Comparison of ENCODE assay signal across 8 cellular contexts in the genomic region with DNA sequence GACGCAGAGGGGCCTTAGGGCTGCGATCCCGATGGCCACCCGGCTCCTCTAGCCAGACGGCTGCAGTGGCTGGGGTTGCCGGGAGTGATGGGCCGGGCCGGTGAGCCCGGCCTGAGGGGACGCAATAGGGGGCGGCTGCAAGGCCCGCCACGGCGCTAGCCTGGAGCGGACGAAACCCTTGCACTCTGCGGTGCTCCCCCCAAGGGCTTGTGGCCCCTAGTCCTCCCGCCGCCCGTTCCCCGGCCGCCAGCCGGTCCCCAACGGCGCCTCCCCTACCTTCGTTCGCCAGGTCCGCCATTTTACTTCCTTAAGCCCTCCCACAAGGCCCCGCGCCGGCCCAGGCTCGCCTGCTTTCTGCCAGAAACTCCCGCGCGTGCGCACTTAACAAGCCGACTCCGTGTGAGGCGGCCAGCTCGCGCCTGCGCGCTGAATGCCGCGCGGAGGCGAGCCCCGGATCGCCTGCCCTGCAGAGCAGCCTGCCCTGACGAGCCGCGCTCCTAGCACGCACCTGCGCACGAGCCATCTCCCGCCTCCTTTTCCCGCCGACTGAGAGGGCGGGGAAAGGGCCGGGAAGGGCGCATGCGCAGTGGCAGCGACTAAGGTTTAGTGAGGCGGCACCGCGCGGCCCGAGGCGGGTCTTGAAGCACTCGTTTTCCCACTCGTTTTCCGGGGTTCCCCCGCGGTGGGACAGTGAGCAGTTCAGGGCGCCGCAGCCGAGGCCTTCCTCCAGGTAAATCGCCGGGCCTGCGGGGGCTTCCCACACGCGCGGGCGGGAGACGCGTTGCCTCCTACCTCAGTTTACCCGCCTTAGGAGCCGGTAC. TPM values are rescaled to one million over a fixed set of nuclear protein-coding genes. Genes with fewer than 3 reads are reported as not detected.
DNase-seq lines count a peak whose midpoint lies in the region; ATAC-seq and TF ChIP-seq lines count a peak whose summit lies in the region.

A gene with protein sequence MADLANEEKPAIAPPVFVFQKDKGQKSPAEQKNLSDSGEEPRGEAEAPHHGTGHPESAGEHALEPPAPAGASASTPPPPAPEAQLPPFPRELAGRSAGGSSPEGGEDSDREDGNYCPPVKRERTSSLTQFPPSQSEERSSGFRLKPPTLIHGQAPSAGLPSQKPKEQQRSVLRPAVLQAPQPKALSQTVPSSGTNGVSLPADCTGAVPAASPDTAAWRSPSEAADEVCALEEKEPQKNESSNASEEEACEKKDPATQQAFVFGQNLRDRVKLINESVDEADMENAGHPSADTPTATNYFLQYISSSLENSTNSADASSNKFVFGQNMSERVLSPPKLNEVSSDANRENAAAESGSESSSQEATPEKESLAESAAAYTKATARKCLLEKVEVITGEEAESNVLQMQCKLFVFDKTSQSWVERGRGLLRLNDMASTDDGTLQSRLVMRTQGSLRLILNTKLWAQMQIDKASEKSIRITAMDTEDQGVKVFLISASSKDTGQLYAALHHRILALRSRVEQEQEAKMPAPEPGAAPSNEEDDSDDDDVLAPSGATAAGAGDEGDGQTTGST (minus strand): TSS at position 356 of the 821 bp plus-strand sequence. CDS start 58 bp downstream, at position 298.

- H3K27me3 ChIP-seq in parathyroid adenoma (ENCODE audit: control insufficient read depth, insufficient read depth, low read length) (no peaks in the 10 kb centered on the region), tibial nerve (no peaks in the 10 kb centered on the region)

- peak within 1 kb of the TSS; percentile 73 for H3K27ac ChIP-seq in parathyroid adenoma
- peak within 1 kb of the TSS; percentile 85 to 94 (median 92) for H3K27ac ChIP-seq in tibial nerve

- TF ChIP-seq POLR2A in tibial nerve (IDR thresholded peaks at IDR 0.05) = peak; percentile 47 to 84

- H3K9me3 ChIP-seq in parathyroid adenoma (ENCODE audit: control insufficient read depth, low read length) (no peaks in the 10 kb centered on the region), tibial nerve (no peaks in the 10 kb centered on the region)

- peak within 1 kb of the TSS; percentile 99 for H3K4me2 ChIP-seq in parathyroid adenoma (ENCODE audit: low read length)

- TF ChIP-seq EP300 in tibial nerve (IDR thresholded peaks at IDR 0.05) = peak; percentile 96 to 98

- peak; percentile 94 for ATAC-seq in HG02759 (IDR thresholded peaks at IDR 0.05; ENCODE audit: unreplicated experiment)
- peak; percentile 89 for ATAC-seq in activated naive CD8-positive, alpha-beta T cell treated with anti-CD3 and anti-CD28 coated beads, Interleukin-2, amount 50 U/mL, for 24 hours
- ATAC-seq in Right ventricle myocardium superior (ENCODE audit: poor library complexity) = peak; percentile 98

- H3K36me3 ChIP-seq in parathyroid adenoma (ENCODE audit: control insufficient read depth, insufficient read depth, low read length) (no peaks in the 10 kb centered on the region), tibial nerve (peaks cover 0 to 28% (median 0%) of the 10 kb centered on the region in 3 donors)

- H3K36me3 Mint-ChIP-seq in activated naive CD8-positive, alpha-beta T cell treated with anti-CD3 and anti-CD28 coated beads, Interleukin-2, amount 50 U/mL, for 24 hours (ENCODE audit: low read depth) = peaks cover 26% of the 10 kb centered on the region

- intact Hi-C loops in Right ventricle myocardium superior (cut with DNase I) = no loop called here

- peaks cover 67% of the 10 kb centered on the region for H3K4me1 Mint-ChIP-seq in activated naive CD8-positive, alpha-beta T cell treated with anti-CD3 and anti-CD28 coated beads, Interleukin-2, amount 50 U/mL, for 24 hours

- peaks cover 45% of the 10 kb centered on the region for H3K79me2 ChIP-seq in parathyroid adenoma

- TF ChIP-seq CTCF in GM12864 (IDR thresholded peaks at IDR 0.05; ENCODE audit: low read depth, low read length, missing control alignments) (no peak), parathyroid adenoma (IDR thresholded peaks at IDR 0.05) (no peak), tibial nerve (IDR thresholded peaks at IDR 0.05) (peak in 1 of 5 experiments; percentile 56)

- H3K27ac Mint-ChIP-seq in activated naive CD8-positive, alpha-beta T cell treated with anti-CD3 and anti-CD28 coated beads, Interleukin-2, amount 50 U/mL, for 24 hours = peak within 1 kb of the TSS; percentile 96

- peak within 1 kb of the TSS; percentile 97 for H2AFZ ChIP-seq in parathyroid adenoma

- H3K9ac ChIP-seq in parathyroid adenoma = peak within 1 kb of the TSS; percentile 64

- H3K4me3 ChIP-seq in GM12864 (ENCODE audit: low read depth, low read length) (peak within 1 kb of the TSS; percentile 88), parathyroid adenoma (ENCODE audit: low read depth, low read length) (peak within 1 kb of the TSS; percentile 96), tibial nerve (peak within 1 kb of the TSS; percentile 79 to 96 (median 86))

- H3K4me3 Mint-ChIP-seq in activated naive CD8-positive, alpha-beta T cell treated with anti-CD3 and anti-CD28 coated beads, Interleukin-2, amount 50 U/mL, for 24 hours = peak within 1 kb of the TSS; percentile 97

- H3K9me3 Mint-ChIP-seq in activated naive CD8-positive, alpha-beta T cell treated with anti-CD3 and anti-CD28 coated beads, Interleukin-2, amount 50 U/mL, for 24 hours = no peaks in the 10 kb centered on the region

- 1% methylated on average over 60 to 69 of the region's 88 CpGs for WGBS in tibial nerve, 2 donors

- no peaks in the 10 kb centered on the region for H3K4me1 ChIP-seq in parathyroid adenoma
- peaks cover 0 to 63% (median 32%) of the 10 kb centered on the region in 4 donors for H3K4me1 ChIP-seq in tibial nerve

- peak; percentile 95 for DNase-seq in GM12864 (ENCODE audit: low read depth)
- DNase-seq in NCI-H1417 (lab: John Stamatoyannopoulos, UW) = peak; percentile 94 to 100 (median 99)
- peak; percentile 91 to 96 for DNase-seq in SW 1271 (lab: John Stamatoyannopoulos, UW)
- DNase-seq in activated naive CD8-positive, alpha-beta T cell treated with anti-CD3 and anti-CD28 coated beads, Interleukin-2, amount 50 U/mL, for 24 hours = peak; percentile 97
- DNase-seq in Right ventricle myocardium superior = peak; percentile 100
- peak; percentile 91 to 95 for DNase-seq in tibial nerve (ENCODE audit: low spot score in 2 of 2)

- H3K27me3 Mint-ChIP-seq in activated naive CD8-positive, alpha-beta T cell treated with anti-CD3 and anti-CD28 coated beads, Interleukin-2, amount 50 U/mL, for 24 hours = peaks cover 2% of the 10 kb centered on the region

RNA-seq across cellular contexts. Expression of the gene that starts here (rescaled TPM):
- total RNA-seq in Right ventricle myocardium superior (57.4 TPM), tibial nerve (100 to 1,000 TPM in 2 of 4 donors, 10 to 100 TPM in 2; 75.4 to 129 (median 95.6) TPM)

Comparison
In these comparisons a context has a peak if more than half of its experiments do, and no peak if none do; other contexts are left out.
1. Peak in every context shown above with its lines: DNase-seq, ATAC-seq, H3K4me3 ChIP-seq and H3K27ac ChIP-seq.